In the genomic region with DNA sequence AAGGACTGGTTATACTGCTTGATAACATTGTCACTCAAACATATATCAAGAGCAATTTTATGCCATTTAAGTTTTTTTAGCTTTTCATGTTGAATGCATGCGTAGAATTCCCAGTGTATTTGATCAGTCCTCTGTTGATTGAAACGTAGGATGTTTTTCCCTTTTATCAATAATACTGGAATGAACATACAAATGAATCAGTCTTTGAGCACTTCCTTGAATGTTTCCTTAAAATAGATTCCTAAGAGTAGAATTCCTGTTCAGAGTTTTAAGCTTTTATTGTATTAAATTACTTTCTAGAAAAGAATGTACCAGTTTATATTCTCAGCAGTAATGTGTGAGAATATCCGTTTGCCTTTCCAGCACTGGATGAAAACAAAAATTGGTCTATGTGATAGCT, we compare ENCODE assay signal across 1 cellular context.
TF ChIP-seq lines count a peak whose summit lies in the region.

No MANE protein-coding gene starts in this region.

TF ChIP-seq in WTC11, 78 proteins besides CTCF, POLR2A, EP300 and RAD21 (continued from another document):
- TF ChIP-seq, protein P1, sequence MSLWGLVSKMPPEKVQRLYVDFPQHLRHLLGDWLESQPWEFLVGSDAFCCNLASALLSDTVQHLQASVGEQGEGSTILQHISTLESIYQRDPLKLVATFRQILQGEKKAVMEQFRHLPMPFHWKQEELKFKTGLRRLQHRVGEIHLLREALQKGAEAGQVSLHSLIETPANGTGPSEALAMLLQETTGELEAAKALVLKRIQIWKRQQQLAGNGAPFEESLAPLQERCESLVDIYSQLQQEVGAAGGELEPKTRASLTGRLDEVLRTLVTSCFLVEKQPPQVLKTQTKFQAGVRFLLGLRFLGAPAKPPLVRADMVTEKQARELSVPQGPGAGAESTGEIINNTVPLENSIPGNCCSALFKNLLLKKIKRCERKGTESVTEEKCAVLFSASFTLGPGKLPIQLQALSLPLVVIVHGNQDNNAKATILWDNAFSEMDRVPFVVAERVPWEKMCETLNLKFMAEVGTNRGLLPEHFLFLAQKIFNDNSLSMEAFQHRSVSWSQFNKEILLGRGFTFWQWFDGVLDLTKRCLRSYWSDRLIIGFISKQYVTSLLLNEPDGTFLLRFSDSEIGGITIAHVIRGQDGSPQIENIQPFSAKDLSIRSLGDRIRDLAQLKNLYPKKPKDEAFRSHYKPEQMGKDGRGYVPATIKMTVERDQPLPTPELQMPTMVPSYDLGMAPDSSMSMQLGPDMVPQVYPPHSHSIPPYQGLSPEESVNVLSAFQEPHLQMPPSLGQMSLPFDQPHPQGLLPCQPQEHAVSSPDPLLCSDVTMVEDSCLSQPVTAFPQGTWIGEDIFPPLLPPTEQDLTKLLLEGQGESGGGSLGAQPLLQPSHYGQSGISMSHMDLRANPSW (CRISPR knock-in tag; conservative IDR thresholded peaks at IDR 0.05; ENCODE audit: low read depth) = no peak
- TF ChIP-seq NFYB (CRISPR knock-in tag; conservative IDR thresholded peaks at IDR 0.05; ENCODE audit: low read depth) (no peak), ZNF423 (CRISPR knock-in tag; IDR thresholded peaks at IDR 0.05) (no peak), ZNF263 (CRISPR knock-in tag; IDR thresholded peaks at IDR 0.05; ENCODE audit: low read depth) (no peak), CBFB (CRISPR knock-in tag; IDR thresholded peaks at IDR 0.05; ENCODE audit: low read depth) (no peak), ATF1 (CRISPR knock-in tag; IDR thresholded peaks at IDR 0.05) (no peak), HMGA2 (CRISPR knock-in tag; IDR thresholded peaks at IDR 0.05) (no peak), TCF7 (CRISPR knock-in tag; IDR thresholded peaks at IDR 0.05; ENCODE audit: low read depth) (no peak), GTF2I (CRISPR knock-in tag; conservative IDR thresholded peaks at IDR 0.05) (no peak), GABPB1 (CRISPR knock-in tag; IDR thresholded peaks at IDR 0.05) (no peak)
- TF ChIP-seq, protein P2, sequence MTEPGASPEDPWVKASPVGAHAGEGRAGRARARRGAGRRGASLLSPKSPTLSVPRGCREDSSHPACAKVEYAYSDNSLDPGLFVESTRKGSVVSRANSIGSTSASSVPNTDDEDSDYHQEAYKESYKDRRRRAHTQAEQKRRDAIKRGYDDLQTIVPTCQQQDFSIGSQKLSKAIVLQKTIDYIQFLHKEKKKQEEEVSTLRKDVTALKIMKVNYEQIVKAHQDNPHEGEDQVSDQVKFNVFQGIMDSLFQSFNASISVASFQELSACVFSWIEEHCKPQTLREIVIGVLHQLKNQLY (CRISPR knock-in tag; IDR thresholded peaks at IDR 0.05) = no peak
- TF ChIP-seq, protein P3, sequence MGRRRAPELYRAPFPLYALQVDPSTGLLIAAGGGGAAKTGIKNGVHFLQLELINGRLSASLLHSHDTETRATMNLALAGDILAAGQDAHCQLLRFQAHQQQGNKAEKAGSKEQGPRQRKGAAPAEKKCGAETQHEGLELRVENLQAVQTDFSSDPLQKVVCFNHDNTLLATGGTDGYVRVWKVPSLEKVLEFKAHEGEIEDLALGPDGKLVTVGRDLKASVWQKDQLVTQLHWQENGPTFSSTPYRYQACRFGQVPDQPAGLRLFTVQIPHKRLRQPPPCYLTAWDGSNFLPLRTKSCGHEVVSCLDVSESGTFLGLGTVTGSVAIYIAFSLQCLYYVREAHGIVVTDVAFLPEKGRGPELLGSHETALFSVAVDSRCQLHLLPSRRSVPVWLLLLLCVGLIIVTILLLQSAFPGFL (CRISPR knock-in tag; IDR thresholded peaks at IDR 0.05; ENCODE audit: borderline replicate concordance) = no peak
- TF ChIP-seq, protein P4, sequence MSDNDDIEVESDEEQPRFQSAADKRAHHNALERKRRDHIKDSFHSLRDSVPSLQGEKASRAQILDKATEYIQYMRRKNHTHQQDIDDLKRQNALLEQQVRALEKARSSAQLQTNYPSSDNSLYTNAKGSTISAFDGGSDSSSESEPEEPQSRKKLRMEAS (CRISPR knock-in tag; IDR thresholded peaks at IDR 0.05) = no peak
- TF ChIP-seq, protein P5, sequence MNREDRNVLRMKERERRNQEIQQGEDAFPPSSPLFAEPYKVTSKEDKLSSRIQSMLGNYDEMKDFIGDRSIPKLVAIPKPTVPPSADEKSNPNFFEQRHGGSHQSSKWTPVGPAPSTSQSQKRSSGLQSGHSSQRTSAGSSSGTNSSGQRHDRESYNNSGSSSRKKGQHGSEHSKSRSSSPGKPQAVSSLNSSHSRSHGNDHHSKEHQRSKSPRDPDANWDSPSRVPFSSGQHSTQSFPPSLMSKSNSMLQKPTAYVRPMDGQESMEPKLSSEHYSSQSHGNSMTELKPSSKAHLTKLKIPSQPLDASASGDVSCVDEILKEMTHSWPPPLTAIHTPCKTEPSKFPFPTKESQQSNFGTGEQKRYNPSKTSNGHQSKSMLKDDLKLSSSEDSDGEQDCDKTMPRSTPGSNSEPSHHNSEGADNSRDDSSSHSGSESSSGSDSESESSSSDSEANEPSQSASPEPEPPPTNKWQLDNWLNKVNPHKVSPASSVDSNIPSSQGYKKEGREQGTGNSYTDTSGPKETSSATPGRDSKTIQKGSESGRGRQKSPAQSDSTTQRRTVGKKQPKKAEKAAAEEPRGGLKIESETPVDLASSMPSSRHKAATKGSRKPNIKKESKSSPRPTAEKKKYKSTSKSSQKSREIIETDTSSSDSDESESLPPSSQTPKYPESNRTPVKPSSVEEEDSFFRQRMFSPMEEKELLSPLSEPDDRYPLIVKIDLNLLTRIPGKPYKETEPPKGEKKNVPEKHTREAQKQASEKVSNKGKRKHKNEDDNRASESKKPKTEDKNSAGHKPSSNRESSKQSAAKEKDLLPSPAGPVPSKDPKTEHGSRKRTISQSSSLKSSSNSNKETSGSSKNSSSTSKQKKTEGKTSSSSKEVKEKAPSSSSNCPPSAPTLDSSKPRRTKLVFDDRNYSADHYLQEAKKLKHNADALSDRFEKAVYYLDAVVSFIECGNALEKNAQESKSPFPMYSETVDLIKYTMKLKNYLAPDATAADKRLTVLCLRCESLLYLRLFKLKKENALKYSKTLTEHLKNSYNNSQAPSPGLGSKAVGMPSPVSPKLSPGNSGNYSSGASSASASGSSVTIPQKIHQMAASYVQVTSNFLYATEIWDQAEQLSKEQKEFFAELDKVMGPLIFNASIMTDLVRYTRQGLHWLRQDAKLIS (CRISPR knock-in tag; IDR thresholded peaks at IDR 0.05; ENCODE audit: borderline replicate concordance) = no peak
